Comparison of ENCODE assay signal across 1 cellular context in the genomic region with DNA sequence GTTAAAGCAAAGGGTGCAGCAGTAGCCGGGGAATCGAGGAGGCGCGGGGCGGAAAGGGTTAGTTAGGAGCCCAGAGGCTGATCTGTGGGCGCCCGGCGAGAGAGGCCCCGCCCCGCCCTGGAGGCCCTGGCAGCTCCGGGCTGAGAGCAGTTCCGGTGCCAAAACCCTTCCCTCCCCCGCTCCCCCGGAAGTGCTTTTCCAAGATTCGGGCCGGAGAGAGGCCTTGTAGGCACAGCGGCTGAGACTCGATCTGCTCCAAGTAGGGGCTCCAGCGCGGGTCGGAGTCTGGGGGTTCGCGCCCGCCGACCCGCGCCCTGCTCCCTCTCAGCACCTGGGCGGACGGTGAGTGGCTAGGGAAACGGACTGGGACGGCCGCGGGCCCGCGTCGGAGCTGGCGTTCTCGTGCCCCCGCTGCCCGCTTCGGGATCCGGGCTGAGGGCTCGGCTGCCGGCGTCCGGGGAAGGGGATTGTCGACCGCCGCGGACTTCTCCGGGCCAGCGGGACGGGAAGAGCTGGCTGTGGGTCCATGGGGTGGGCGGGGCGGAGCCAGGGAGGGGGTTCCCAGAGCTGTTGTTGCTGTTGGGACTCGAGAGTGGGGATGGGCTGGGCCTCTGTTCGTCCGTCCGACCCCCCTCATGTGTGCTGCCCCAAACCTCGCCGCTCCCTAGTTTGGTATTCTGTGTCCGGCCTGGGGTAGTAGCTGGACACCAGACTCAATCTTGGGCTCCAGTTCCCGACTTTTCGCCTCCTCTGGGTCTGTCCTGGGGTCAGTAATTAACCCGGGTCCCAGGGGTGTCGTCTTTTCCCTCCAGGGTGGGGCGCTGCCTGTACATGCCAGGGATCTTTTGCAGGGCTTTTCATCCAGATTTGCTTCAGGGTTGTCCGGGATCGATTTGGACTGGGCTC.
TF ChIP-seq lines count a peak whose summit lies in the region.

A gene with protein sequence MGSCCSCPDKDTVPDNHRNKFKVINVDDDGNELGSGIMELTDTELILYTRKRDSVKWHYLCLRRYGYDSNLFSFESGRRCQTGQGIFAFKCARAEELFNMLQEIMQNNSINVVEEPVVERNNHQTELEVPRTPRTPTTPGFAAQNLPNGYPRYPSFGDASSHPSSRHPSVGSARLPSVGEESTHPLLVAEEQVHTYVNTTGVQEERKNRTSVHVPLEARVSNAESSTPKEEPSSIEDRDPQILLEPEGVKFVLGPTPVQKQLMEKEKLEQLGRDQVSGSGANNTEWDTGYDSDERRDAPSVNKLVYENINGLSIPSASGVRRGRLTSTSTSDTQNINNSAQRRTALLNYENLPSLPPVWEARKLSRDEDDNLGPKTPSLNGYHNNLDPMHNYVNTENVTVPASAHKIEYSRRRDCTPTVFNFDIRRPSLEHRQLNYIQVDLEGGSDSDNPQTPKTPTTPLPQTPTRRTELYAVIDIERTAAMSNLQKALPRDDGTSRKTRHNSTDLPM (plus strand): TSS at position 200 of the 906 bp plus-strand sequence. CDS start 98,643 bp downstream, outside the sequence.

TF ChIP-seq in K562, 482 proteins besides CTCF, POLR2A, EP300 and RAD21 (continued from another document):
- TF ChIP-seq SMARCA5 (IDR thresholded peaks at IDR 0.05) = no peak
- peak; percentile 42; the same call in 1 of the 2 replicates for TF ChIP-seq SP1 (CRISPR knock-in tag; IDR thresholded peaks at IDR 0.05)
- TF ChIP-seq GTF2E2 (tag; IDR thresholded peaks at IDR 0.05) = peak; percentile 70; the same call in 1 of the 2 replicates
- peak; percentile 67 for TF ChIP-seq NFIC (IDR thresholded peaks at IDR 0.05)
- TF ChIP-seq, protein P1, sequence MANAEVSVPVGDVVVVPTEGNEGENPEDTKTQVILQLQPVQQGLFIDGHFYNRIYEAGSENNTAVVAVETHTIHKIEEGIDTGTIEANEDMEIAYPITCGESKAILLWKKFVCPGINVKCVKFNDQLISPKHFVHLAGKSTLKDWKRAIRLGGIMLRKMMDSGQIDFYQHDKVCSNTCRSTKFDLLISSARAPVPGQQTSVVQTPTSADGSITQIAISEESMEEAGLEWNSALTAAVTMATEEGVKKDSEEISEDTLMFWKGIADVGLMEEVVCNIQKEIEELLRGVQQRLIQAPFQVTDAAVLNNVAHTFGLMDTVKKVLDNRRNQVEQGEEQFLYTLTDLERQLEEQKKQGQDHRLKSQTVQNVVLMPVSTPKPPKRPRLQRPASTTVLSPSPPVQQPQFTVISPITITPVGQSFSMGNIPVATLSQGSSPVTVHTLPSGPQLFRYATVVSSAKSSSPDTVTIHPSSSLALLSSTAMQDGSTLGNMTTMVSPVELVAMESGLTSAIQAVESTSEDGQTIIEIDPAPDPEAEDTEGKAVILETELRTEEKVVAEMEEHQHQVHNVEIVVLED (CRISPR knock-in tag; IDR thresholded peaks at IDR 0.05) = no peak
- TF ChIP-seq FOXM1 (IDR thresholded peaks at IDR 0.05; ENCODE audit: low read depth) = no peak
- no peak for TF ChIP-seq FOXM1 (CRISPR knock-in tag; IDR thresholded peaks at IDR 0.05; ENCODE audit: low read depth)
- no peak for TF ChIP-seq ZNF347 (CRISPR knock-in tag; IDR thresholded peaks at IDR 0.05; ENCODE audit: low read depth)
